ENCODE assay signal across 8 cellular contexts in genomic region chr12:118376089-118377004, GRCh38. TPM values are rescaled to one million over a fixed set of nuclear protein-coding genes. Genes with fewer than 3 reads are reported as not detected.
A peak's percentile ranks its signal among the peaks of the same experiment; 100 is the strongest.
DNase-seq lines count a peak whose midpoint lies in the region; ATAC-seq and TF ChIP-seq lines count a peak whose summit lies in the region.

SUDS3 (plus strand) TSS chr12:118376555; CDS start chr12:118376692, 137 bp downstream.

- H3K9me3 ChIP-seq in lung (ENCODE audit: control insufficient read depth in 2 of 2, insufficient read depth in 1 of 2, low read length in 1 of 2): no peaks in the 10 kb centered on the region

- peaks cover 5 to 6% of the 10 kb centered on the region in 2 donors for H3K36me3 ChIP-seq in lung (ENCODE audit: control insufficient read depth in 2 of 2, insufficient read depth in 2 of 2, low read length in 2 of 2)

- peak; percentile 88 for TF ChIP-seq CTCF in lung (IDR thresholded peaks at IDR 0.05; ENCODE audit: control extremely low read depth, extremely low read depth)

- H3K27ac ChIP-seq in lung (ENCODE audit: low read depth in 1 of 2, low read length in 1 of 2): peak within 1 kb of the TSS; percentile 97 to 98

- ATAC-seq in GM18498 (IDR thresholded peaks at IDR 0.05; ENCODE audit: unreplicated experiment) (peak; percentile 37), lung (ENCODE audit: insufficient read depth, low FRiP score) (peak; percentile 76), HG02571 (IDR thresholded peaks at IDR 0.05; ENCODE audit: unreplicated experiment) (no peak)

- peak within 1 kb of the TSS; percentile 96 for H3K4me3 ChIP-seq in lung

- 0 to 1% methylated on average over 89 to 102 of the region's 102 CpGs for WGBS in lung, 2 donors

- peak; percentile 91 for DNase-seq in HT-29 (ENCODE audit: low spot score)
- DNase-seq in NOMO-1 treated with DMSO at 0.1 percent for 48 hours (lab: John Stamatoyannopoulos, UW; ENCODE audit: unreplicated experiment): peak; percentile 73
- DNase-seq in activated CD8-positive, alpha-beta memory T cell treated with anti-CD3 and anti-CD28 coated beads for 4 hours (ENCODE audit: low read depth in 2 of 2): peak; percentile 86 to 89
- DNase-seq in effector CD8-positive, alpha-beta T cell (lab: John Stamatoyannopoulos, UW): peak; percentile 92
- peak; percentile 91 for DNase-seq in lung (ENCODE audit: low spot score)
- DNase-seq in stimulated activated CD4-positive, alpha-beta T cell treated with anti-CD3 and anti-CD28 coated beads, TNF-alpha, amount 100 ng/mL, for 24 hours (ENCODE audit: low read depth in 3 of 3): peak; percentile 91 to 92 (median 91)

- no peaks in the 10 kb centered on the region for H3K27me3 ChIP-seq in lung (ENCODE audit: control insufficient read depth, insufficient read depth)

- peaks cover 0 to 19% of the 10 kb centered on the region in 2 donors for H3K4me1 ChIP-seq in lung (ENCODE audit: control insufficient read depth in 2 of 2, insufficient read depth in 2 of 2, low read length in 2 of 2)

RNA-seq across cellular contexts. Expression of gene SUDS3, which starts in this region (rescaled TPM):
- total RNA-seq in HT-29 (2014; rRNA removed; shearing (Covaris generic)): 32.2 and 33.6 TPM in 2 replicates
- 100 to 1,000 TPM in 1 of 2 donors, 10 to 100 TPM in 1; 23.0 to 106 TPM for total RNA-seq in lung
- polyA plus RNA-seq in lung: 10 to 100 TPM; 10.9 to 12.5 TPM
